Comparison of ENCODE assay signal across 24 cellular contexts in the genomic region with DNA sequence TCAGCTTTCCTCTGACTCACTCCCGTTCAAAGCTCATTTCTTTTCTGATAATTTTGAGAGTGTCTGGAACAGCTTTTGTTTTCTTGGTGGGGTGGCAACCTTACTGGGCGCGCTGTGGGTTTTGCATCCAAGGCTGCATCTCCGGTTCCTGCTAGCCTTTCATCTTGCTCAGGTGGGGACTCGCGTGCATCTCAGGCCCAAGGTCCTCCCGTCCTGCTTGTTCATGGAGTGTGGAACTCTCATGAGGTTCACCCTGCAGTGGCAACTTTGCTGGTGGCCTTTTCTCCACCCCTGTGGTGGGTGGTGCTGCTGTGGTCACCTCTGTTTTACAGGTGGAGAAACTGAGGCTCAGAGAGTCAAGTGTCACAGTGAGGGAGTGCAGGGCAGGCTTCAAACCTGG. TPM values are rescaled to one million over a fixed set of nuclear protein-coding genes. Genes with fewer than 3 reads are reported as not detected.
DNase-seq lines count a peak whose midpoint lies in the region; ATAC-seq and TF ChIP-seq lines count a peak whose summit lies in the region.
"Had no signal": no experiment of that assay in that cellular context is flagged by ENCODE, and none has a peak within 500 bp of the region (broad histone marks: within the 10 kb centered on the region; RNA-seq: fewer than 3 reads in every experiment).

No MANE protein-coding gene starts in this region.

- no peaks in the 10 kb centered on the region for H3K27me3 Mint-ChIP-seq in activated B cell treated with CpG ODN at 0.5 μM for 24 hours
- H3K27me3 Mint-ChIP-seq: activated CD8-positive, alpha-beta T cell treated with anti-CD3 and anti-CD28 coated beads for 36 hours; activated naive CD8-positive, alpha-beta T cell treated with anti-CD3 and anti-CD28 coated beads, Interleukin-2, amount 50 U/mL, for 24 hours; naive B cell had no signal

- peak overlapping the region; percentile 3 for H2AK5ac ChIP-seq in neuronal stem cell (ENCODE audit: low read depth, low read length)

- no peak overlapping the region for H2BK5ac ChIP-seq in neuronal stem cell (ENCODE audit: low read length)

- H3K4ac ChIP-seq in neuronal stem cell (ENCODE audit: low read length): no peak overlapping the region

- intact Hi-C loops in activated B cell treated with CpG ODN at 0.5 μM for 24 hours (cut with micrococcal nuclease) (no loop called here), left ventricle myocardium superior (cut with micrococcal nuclease) (no loop called here), OCI-LY7 (cut with micrococcal nuclease; ENCODE audit: unreplicated experiment) (no loop called here)

- no peak overlapping the region for H3K4me3 ChIP-seq in BLaER1 treated with 17β-estradiol and CSF1 and Interleukin-3, amounts not matched to agents 10 nM and 100 nM
- H3K4me3 ChIP-seq in HUES48 (ENCODE audit: low read depth, low read length) (no peak overlapping the region), neuronal stem cell (ENCODE audit: low read length in 2 of 2) (no peak overlapping the region), OCI-LY7 (ENCODE audit: low read depth, low read length, poor library complexity, severe bottlenecking) (no peak overlapping the region)

- no peak overlapping the region for H3K14ac ChIP-seq in neuronal stem cell (ENCODE audit: low read length)

- no peaks in the 10 kb centered on the region for H3K9me3 Mint-ChIP-seq in activated B cell treated with CpG ODN at 0.5 μM for 24 hours
- H3K9me3 Mint-ChIP-seq: activated CD8-positive, alpha-beta T cell treated with anti-CD3 and anti-CD28 coated beads for 36 hours; activated naive CD8-positive, alpha-beta T cell treated with anti-CD3 and anti-CD28 coated beads, Interleukin-2, amount 50 U/mL, for 24 hours; naive B cell had no signal

- H3K27ac Mint-ChIP-seq in activated B cell treated with CpG ODN at 0.5 μM for 24 hours: peak overlapping the region; percentile 50
- H3K27ac Mint-ChIP-seq: activated CD8-positive, alpha-beta T cell treated with anti-CD3 and anti-CD28 coated beads for 36 hours; activated naive CD8-positive, alpha-beta T cell treated with anti-CD3 and anti-CD28 coated beads, Interleukin-2, amount 50 U/mL, for 24 hours had no signal

- H3K36me3 ChIP-seq in BLaER1 treated with 17β-estradiol and CSF1 and Interleukin-3, amounts not matched to agents 10 nM and 100 nM: peaks cover 54 to 100% (median 90%) of the 10 kb centered on the region in 11 experiments
- H3K36me3 ChIP-seq in HUES48 (ENCODE audit: control insufficient read depth, insufficient read depth, low read length) (peaks cover 76% of the 10 kb centered on the region), neuronal stem cell (replicated peaks in 1 of 2; ENCODE audit: control insufficient read depth in 2 of 2, insufficient read depth in 2 of 2, low read length in 2 of 2) (peaks cover 39 to 78% of the 10 kb centered on the region in 2 donors), OCI-LY7 (ENCODE audit: insufficient read depth, low read length) (peaks cover 99% of the 10 kb centered on the region)

- peak overlapping the region; percentile 76 for H3K18ac ChIP-seq in neuronal stem cell (ENCODE audit: low read length)

- H3K36me3 Mint-ChIP-seq in activated B cell treated with CpG ODN at 0.5 μM for 24 hours (ENCODE audit: low read depth): peaks cover 77% of the 10 kb centered on the region

- BruUV-seq in OCI-LY7 (replicated peaks; lab: Mats Ljungman, UMichigan): no TSS peak

- H3K27ac ChIP-seq in BLaER1 treated with 17β-estradiol and CSF1 and Interleukin-3, amounts not matched to agents 10 nM and 100 nM: peak overlapping the region in 2 of 11 experiments; percentile 14 to 48; a peak in 1 of 22 replicates
- H3K27ac ChIP-seq in HUES48 (ENCODE audit: low read depth, low read length) (peak overlapping the region; percentile 74), neuronal stem cell (replicated peaks; ENCODE audit: low read length) (peak overlapping the region; percentile 72), OCI-LY7 (ENCODE audit: low read depth, low read length, poor library complexity, severe bottlenecking) (no peak overlapping the region)
- H3K27ac ChIP-seq: KMS-11 had no signal

- no peaks in the 10 kb centered on the region for H3K9me2 ChIP-seq in OCI-LY7 (ENCODE audit: insufficient read depth, low read length)

- CTCF ChIA-PET in activated B cell treated with CpG ODN at 0.5 μM for 24 hours (lab: Charles Lee): no interaction called here
- CTCF ChIA-PET in OCI-LY7 (lab: Charles Lee; ENCODE audit: unreplicated experiment): no interaction called here

- peak overlapping the region in 6 of 11 experiments; percentile 13 to 57 (median 40); a peak in 6 of 22 replicates for H3K9ac ChIP-seq in BLaER1 treated with 17β-estradiol and CSF1 and Interleukin-3, amounts not matched to agents 10 nM and 100 nM
- no peak overlapping the region; the same call in 1 of the 2 replicates for H3K9ac ChIP-seq in HUES48 (ENCODE audit: low read depth, low read length)
- no peak overlapping the region for H3K9ac ChIP-seq in neuronal stem cell (ENCODE audit: low read depth, low read length, poor library complexity)
- H3K9ac ChIP-seq: KMS-11 had no signal

- H2AFZ ChIP-seq in neuronal stem cell (ENCODE audit: low read length): no peak overlapping the region
- H2AFZ ChIP-seq in OCI-LY7 (ENCODE audit: low read length): no peak overlapping the region

- no peaks in the 10 kb centered on the region for H3K79me1 ChIP-seq in neuronal stem cell (ENCODE audit: low read depth, low read length)

- H2BK12ac ChIP-seq in neuronal stem cell (ENCODE audit: low read length): no peak overlapping the region

- no peak overlapping the region for H2BK15ac ChIP-seq in neuronal stem cell (ENCODE audit: low read length)

- H3K4me2 ChIP-seq in BLaER1 treated with 17β-estradiol and CSF1 and Interleukin-3, amounts not matched to agents 10 nM and 100 nM: peak overlapping the region in 3 of 11 experiments; percentile 11 to 35 (median 14); a peak in 1 of 22 replicates
- H3K4me2 ChIP-seq in neuronal stem cell (ENCODE audit: insufficient read depth, low read length, poor library complexity, severe bottlenecking) (no peak overlapping the region), OCI-LY7 (ENCODE audit: low read length) (no peak overlapping the region)
- H3K4me2 ChIP-seq: KMS-11 had no signal

- H4K20me1 ChIP-seq in BLaER1 treated with 17β-estradiol and CSF1 and Interleukin-3, amounts not matched to agents 10 nM and 100 nM: peaks cover 0 to 91% (median 69%) of the 10 kb centered on the region in 11 experiments; a peak in 18 of 22 replicates
- H4K20me1 ChIP-seq in OCI-LY7 (ENCODE audit: insufficient read depth, low read length): no peaks in the 10 kb centered on the region; the same call in 1 of the 2 replicates

- no peak overlapping the region for H2BK120ac ChIP-seq in neuronal stem cell (ENCODE audit: low read depth, low read length)

- peaks cover 3% of the 10 kb centered on the region; the same call in 1 of the 2 replicates for H3K79me2 ChIP-seq in OCI-LY7 (ENCODE audit: insufficient read depth, low read depth, low read length)

- POLR2A ChIA-PET in activated B cell treated with CpG ODN at 0.5 μM for 24 hours (lab: Charles Lee) (no interaction called here), OCI-LY7 (lab: Charles Lee) (no interaction called here)

- peaks cover 4% of the 10 kb centered on the region for H3K4me1 Mint-ChIP-seq in activated B cell treated with CpG ODN at 0.5 μM for 24 hours
- H3K4me1 Mint-ChIP-seq: activated naive CD8-positive, alpha-beta T cell treated with anti-CD3 and anti-CD28 coated beads, Interleukin-2, amount 50 U/mL, for 24 hours had no signal

- no peak overlapping the region for H4K8ac ChIP-seq in neuronal stem cell (ENCODE audit: low read depth, low read length)

- WGBS in neuronal stem cell (ENCODE audit: extremely low coverage in 2 of 2, insufficient read length in 2 of 2, insufficient replicate concordance in 1 of 2), 2 donors: no CpG with 5 or more reads among the region's 7 CpGs

- peaks cover 12 to 42% (median 16%) of the 10 kb centered on the region in 10 experiments for H3K4me1 ChIP-seq in BLaER1 treated with 17β-estradiol and CSF1 and Interleukin-3, amounts not matched to agents 10 nM and 100 nM
- peaks cover 20% of the 10 kb centered on the region for H3K4me1 ChIP-seq in HUES48 (ENCODE audit: control insufficient read depth, insufficient read depth, low read length)
- H3K4me1 ChIP-seq in neuronal stem cell (ENCODE audit: control insufficient read depth in 2 of 2, insufficient read depth in 1 of 2, low read depth in 1 of 2, low read length in 2 of 2): peaks cover 15 to 17% of the 10 kb centered on the region in 2 donors
- H3K4me1 ChIP-seq in OCI-LY7 (ENCODE audit: insufficient read depth, low read length, poor library complexity, severe bottlenecking): no peaks in the 10 kb centered on the region

- no peak for TF ChIP-seq CTCF in activated B cell treated with CpG ODN at 0.5 μM for 24 hours (IDR thresholded peaks at IDR 0.05)
- no peak for TF ChIP-seq CTCF in OCI-LY7 (conservative IDR thresholded peaks at IDR 0.05; ENCODE audit: low read length)

- H3K4me3 Mint-ChIP-seq in activated B cell treated with CpG ODN at 0.5 μM for 24 hours: no peak overlapping the region
- H3K4me3 Mint-ChIP-seq: activated CD8-positive, alpha-beta T cell treated with anti-CD3 and anti-CD28 coated beads for 36 hours; activated naive CD8-positive, alpha-beta T cell treated with anti-CD3 and anti-CD28 coated beads, Interleukin-2, amount 50 U/mL, for 24 hours had no signal

- H3K23ac ChIP-seq in neuronal stem cell (ENCODE audit: low read depth, low read length, poor library complexity): no peak overlapping the region

- H4K91ac ChIP-seq in neuronal stem cell (ENCODE audit: low read depth, low read length, poor library complexity): no peak overlapping the region

- DNase-seq in activated B cell treated with CpG ODN at 0.5 μM for 24 hours (no peak), neuronal stem cell (ENCODE audit: low spot score) (no peak), left ventricle myocardium superior (no peak), NCI-H82 treated with DMSO at 0.1 percent for 48 hours (lab: John Stamatoyannopoulos, UW; ENCODE audit: unreplicated experiment) (no peak), OCI-LY7 (ENCODE audit: low spot score) (no peak)
- DNase-seq: activated CD8-positive, alpha-beta T cell treated with anti-CD3 and anti-CD28 coated beads for 36 hours; activated gamma-delta T cell; activated naive CD8-positive, alpha-beta T cell treated with anti-CD3 and anti-CD28 coated beads, Interleukin-2, amount 50 U/mL, for 24 hours; C1 segment of cervical spinal cord; Calu3; dermis blood vessel endothelial cell; DND-41; hypothalamus; naive B cell; NCI-H1417 treated with DMSO at 0.1 percent for 48 hours; NK-92 treated with Interleukin-12 subunit alpha and Interleukin-12 subunit beta, amount 100 ng/mL, for 24 hours; retina; small intestine; T-helper 1 cell; trophoblast cell had no signal

- no peaks in the 10 kb centered on the region for H3K27me3 ChIP-seq in BLaER1 treated with 17β-estradiol and CSF1 and Interleukin-3, amounts not matched to agents 10 nM and 100 nM
- H3K27me3 ChIP-seq in HUES48 (ENCODE audit: control insufficient read depth, insufficient read depth, low read length) (no peaks in the 10 kb centered on the region), neuronal stem cell (ENCODE audit: control insufficient read depth in 3 of 3, insufficient read depth in 3 of 3, low read depth in 1 of 3, low read length in 3 of 3) (no peaks in the 10 kb centered on the region)

- H3K9me3 ChIP-seq in BLaER1 treated with 17β-estradiol and CSF1 and Interleukin-3, amounts not matched to agents 10 nM and 100 nM (replicated peaks in 1 of 11): no peaks in the 10 kb centered on the region
- no peaks in the 10 kb centered on the region for H3K9me3 ChIP-seq in HUES48 (ENCODE audit: control insufficient read depth, insufficient read depth, low read length)
- H3K9me3 ChIP-seq in neuronal stem cell (replicated peaks in 1 of 2; ENCODE audit: control insufficient read depth in 2 of 2, insufficient read depth in 1 of 2, low read depth in 1 of 2, low read length in 2 of 2): no peaks in the 10 kb centered on the region
- no peaks in the 10 kb centered on the region for H3K9me3 ChIP-seq in OCI-LY7 (ENCODE audit: low read length)

- ATAC-seq in activated B cell treated with CpG ODN at 0.5 μM for 24 hours (ENCODE audit: low read depth): no peak
- no peak for ATAC-seq in left ventricle myocardium superior
- ATAC-seq: activated CD8-positive, alpha-beta T cell treated with anti-CD3 and anti-CD28 coated beads for 36 hours; activated naive CD8-positive, alpha-beta T cell treated with anti-CD3 and anti-CD28 coated beads, Interleukin-2, amount 50 U/mL, for 24 hours; left lobe of liver had no signal

RNA-seq across cellular contexts. Expression of gene MCM5, which starts 25.6 kb away (rescaled TPM):
- 176 and 178 TPM in 2 replicates for total RNA-seq in activated B cell treated with CpG ODN at 0.5 μM for 24 hours
- polyA plus RNA-seq in neuronal stem cell (2013, experiment 1 of 2): 43.8 TPM
- 41.6 TPM for polyA plus RNA-seq in neuronal stem cell (2013, experiment 2 of 2)
- total RNA-seq in left ventricle myocardium superior: 10.8 TPM
- 178 and 242 TPM in 2 replicates for total RNA-seq in OCI-LY7 (2014; rRNA removed; shearing (Covaris generic))
- 360 TPM in 2 replicates for total RNA-seq in OCI-LY7 (2022)

RNA-seq across cellular contexts. Expression of gene HMOX1, which starts 44.6 kb away (rescaled TPM):
- 13.3 TPM in 2 replicates for total RNA-seq in activated B cell treated with CpG ODN at 0.5 μM for 24 hours
- 5.1 TPM for polyA plus RNA-seq in neuronal stem cell (2013, experiment 1 of 2)
- 5.5 TPM for polyA plus RNA-seq in neuronal stem cell (2013, experiment 2 of 2)
- 3.8 TPM for total RNA-seq in left ventricle myocardium superior
- 2.2 and 2.9 TPM in 2 replicates for total RNA-seq in OCI-LY7 (2014; rRNA removed; shearing (Covaris generic))
- total RNA-seq in OCI-LY7 (2022): 8.5 and 13.9 TPM in 2 replicates

Comparison
In these comparisons a context has a peak if more than half of its experiments do, and no peak if none do; other contexts are left out.
1. H3K9ac ChIP-seq: peak in BLaER1 treated with 17β-estradiol and CSF1 and Interleukin-3, amounts not matched to agents 10 nM and 100 nM (6 of 11); none in HUES48 (single experiment) and neuronal stem cell (single experiment).
2. RNA of gene MCM5, which starts 25.6 kb away (total RNA-seq): 178 to 360 TPM in OCI-LY7 and 176 to 178 TPM in activated B cell treated with CpG ODN at 0.5 μM for 24 hours; 10.8 TPM in left ventricle myocardium superior (single experiment); every median in the first group is over 10 times any median in the second.